10 cellular contexts compared by ENCODE assay signal in genomic region chr1:212860713-212861581, GRCh38. TPM values are rescaled to one million over a fixed set of nuclear protein-coding genes. Genes with fewer than 3 reads are reported as not detected.
DNase-seq lines count a peak whose midpoint lies in the region; ATAC-seq, FAIRE-seq and TF ChIP-seq lines count a peak whose summit lies in the region.
"Had no signal": no experiment of that assay in that cellular context is flagged by ENCODE, and none has a peak within 500 bp of the region (broad histone marks: within the 10 kb centered on the region; RNA-seq: fewer than 3 reads in every experiment).

No MANE protein-coding gene starts in this region.

- peak; percentile 4 for DNase-seq in GM10266 (ENCODE audit: extremely low spot score)
- peak; percentile 22 for DNase-seq in NCI-H146 treated with DMSO at 0.1 percent for 48 hours (lab: John Stamatoyannopoulos, UW; ENCODE audit: unreplicated experiment)
- DNase-seq in brain microvascular endothelial cell = peak; percentile 22
- DNase-seq in neural progenitor cell (ENCODE audit: low spot score) = peak; percentile 39
- no peak for DNase-seq in HPDE6-E6E7 (ENCODE audit: extremely low spot score)
- no peak for DNase-seq in glutamatergic neuron
- no peak for DNase-seq in pancreas
- DNase-seq: T-helper 9 cell had no signal

- no peak overlapping the region for H3K27ac Mint-ChIP-seq in neural progenitor cell
- H3K27ac Mint-ChIP-seq in glutamatergic neuron (ENCODE audit: unreplicated experiment) = no peak overlapping the region
- H3K27ac Mint-ChIP-seq: activated T-helper 2 cell treated with anti-CD3 and anti-CD28 coated beads, Interferon-gamma antibody, Interleukin-2, Interleukin-4, amounts not matched to agents 10 μg/mL and 5 μg/mL and 100 μg/mL, durations not matched to agents 14 hours and 24 hours and 36 hours had no signal

- H3K4me1 Mint-ChIP-seq in neural progenitor cell (peaks cover 21% of the 10 kb centered on the region), glutamatergic neuron (ENCODE audit: low read depth, unreplicated experiment) (peaks cover 12% of the 10 kb centered on the region)

- H3K9me3 Mint-ChIP-seq in neural progenitor cell (no peaks in the 10 kb centered on the region), glutamatergic neuron (ENCODE audit: unreplicated experiment) (peaks cover 7% of the 10 kb centered on the region)
- H3K9me3 Mint-ChIP-seq: activated T-helper 2 cell treated with anti-CD3 and anti-CD28 coated beads, Interferon-gamma antibody, Interleukin-2, Interleukin-4, amounts not matched to agents 10 μg/mL and 5 μg/mL and 100 μg/mL, durations not matched to agents 14 hours and 24 hours and 36 hours had no signal

- peak overlapping the region; percentile 90 for H3K4me2 ChIP-seq in neural progenitor cell

- H2AFZ ChIP-seq in neural progenitor cell (replicated peaks) = no peak overlapping the region

- H3K27me3 Mint-ChIP-seq in neural progenitor cell (ENCODE audit: insufficient read depth, low read depth) (peaks cover 4% of the 10 kb centered on the region), glutamatergic neuron (ENCODE audit: unreplicated experiment) (peaks cover 7% of the 10 kb centered on the region)

- H3K27ac ChIP-seq in brain microvascular endothelial cell (no peak overlapping the region), neural progenitor cell (no peak overlapping the region), pancreas (no peak overlapping the region)

- H3K27me3 ChIP-seq in brain microvascular endothelial cell (replicated peaks) (no peaks in the 10 kb centered on the region), neural progenitor cell (no peaks in the 10 kb centered on the region), pancreas (no peaks in the 10 kb centered on the region)

- peaks cover 74% of the 10 kb centered on the region for H3K79me2 ChIP-seq in neural progenitor cell (ENCODE audit: low read depth)

- peaks cover 24% of the 10 kb centered on the region for H4K20me1 ChIP-seq in neural progenitor cell (ENCODE audit: low read depth)

- WGBS in pancreas, 2 donors = 80 to 81% methylated on average over 5 of the region's 5 CpGs

- TF ChIP-seq CTCF in GM10266 (IDR thresholded peaks at IDR 0.05; ENCODE audit: control insufficient read depth, insufficient read depth, low read depth, missing control alignments) (no peak), brain microvascular endothelial cell (IDR thresholded peaks at IDR 0.05; ENCODE audit: low read depth, low read length, missing control alignments) (no peak), neural progenitor cell (IDR thresholded peaks at IDR 0.05) (no peak), glutamatergic neuron (IDR thresholded peaks at IDR 0.05; ENCODE audit: partially characterized antibody, unreplicated experiment) (no peak), pancreas (IDR thresholded peaks at IDR 0.05) (no peak)

- H3K36me3 ChIP-seq in brain microvascular endothelial cell (replicated peaks) = peaks cover 8% of the 10 kb centered on the region
- peaks cover 16% of the 10 kb centered on the region for H3K36me3 ChIP-seq in neural progenitor cell
- no peaks in the 10 kb centered on the region for H3K36me3 ChIP-seq in pancreas

- no peak overlapping the region for H3K9ac ChIP-seq in neural progenitor cell

- H3K36me3 Mint-ChIP-seq in neural progenitor cell (peaks cover 18% of the 10 kb centered on the region), glutamatergic neuron (ENCODE audit: unreplicated experiment) (no peaks in the 10 kb centered on the region)

- H3K4me3 ChIP-seq in brain microvascular endothelial cell (ENCODE audit: low read depth, low read length) = peak overlapping the region; percentile 13
- peak overlapping the region; percentile 67 for H3K4me3 ChIP-seq in neural progenitor cell
- H3K4me3 ChIP-seq in pancreas = no peak overlapping the region

- in situ Hi-C loops in brain microvascular endothelial cell (cut with HindIII; ENCODE audit: low pct_ligation_motif_present, low sequenced_read_pairs) = no loop called here

- no peak for ATAC-seq in pancreas

- H3F3A ChIP-seq in neural progenitor cell (ENCODE audit: low read depth) = peaks cover 13% of the 10 kb centered on the region

- H3K9me3 ChIP-seq in neural progenitor cell (ENCODE audit: low read depth) (no peaks in the 10 kb centered on the region), pancreas (no peaks in the 10 kb centered on the region)

- intact Hi-C loops in pancreas (cut with DNase I) = no loop called here

- H3K4me3 Mint-ChIP-seq in neural progenitor cell (no peak overlapping the region), glutamatergic neuron (ENCODE audit: unreplicated experiment) (no peak overlapping the region)

- H3K4me1 ChIP-seq in neural progenitor cell (peaks cover 12% of the 10 kb centered on the region), pancreas (peaks cover 0 to 17% (median 13%) of the 10 kb centered on the region in 3 donors)

- FAIRE-seq in pancreas (lab: Jason Lieb, UNC) = no peak

RNA-seq across cellular contexts. Expression of gene FLVCR1, which starts 2.9 kb away (rescaled TPM):
- total RNA-seq in neural progenitor cell (ENCODE audit: low replicate concordance) (30.9 and 33.2 TPM in 2 replicates), glutamatergic neuron (ENCODE audit: unreplicated experiment) (33.4 TPM), pancreas (1 to 10 TPM; 1.4 to 5.6 (median 3.5) TPM)
- 1 to 10 TPM; 2.2 to 4.0 TPM for polyA plus RNA-seq in pancreas

RNA-seq across cellular contexts. Expression of gene SPATA45, which starts 13.5 kb away (rescaled TPM):
- total RNA-seq in neural progenitor cell (ENCODE audit: low replicate concordance) = 1.1 TPM in 1 of 2 replicates, not detected in the other
- not detected for total RNA-seq in glutamatergic neuron (ENCODE audit: unreplicated experiment)
- total RNA-seq in pancreas = not detected
- under 1 TPM in 1 of 2 donors, not detected in 1; 0.26 TPM for polyA plus RNA-seq in pancreas
- total RNA-seq: myocyte had no signal

Comparison
In these comparisons a context has a peak if more than half of its experiments do, and no peak if none do; other contexts are left out.
1. DNase-seq: peak in GM10266 (single experiment), NCI-H146 treated with DMSO at 0.1 percent for 48 hours (single experiment), brain microvascular endothelial cell (single experiment) and neural progenitor cell (single experiment); none in HPDE6-E6E7 (single experiment), glutamatergic neuron (single experiment) and pancreas (0 of 6).
2. H3K4me3 ChIP-seq: peak in brain microvascular endothelial cell (single experiment) and neural progenitor cell (single experiment); none in pancreas (0 of 4).